In genomic region chr3:87006844-87007439, GRCh38 we compare ENCODE assay signal across 12 cellular contexts. TPM values are rescaled to one million over a fixed set of nuclear protein-coding genes. Genes with fewer than 3 reads are reported as not detected.
DNase-seq lines count a peak whose midpoint lies in the region; ATAC-seq and TF ChIP-seq lines count a peak whose summit lies in the region.
"Had no signal": no experiment of that assay in that cellular context is flagged by ENCODE, and none has a peak within 500 bp of the region (broad histone marks: within the 10 kb centered on the region; RNA-seq: fewer than 3 reads in every experiment).

No MANE protein-coding gene starts in this region.

- H3K27me3 Mint-ChIP-seq in nephron progenitor cell (ENCODE audit: low read depth, poor library complexity) = no peaks in the 10 kb centered on the region
- no peaks in the 10 kb centered on the region for H3K27me3 Mint-ChIP-seq in activated T-cell treated with anti-CD3 and anti-CD28 coated beads, Interleukin-2, amount 50 U/mL, for 72 hours (ENCODE audit: low read depth)
- H3K27me3 Mint-ChIP-seq: activated T-cell treated with anti-CD3 and anti-CD28 coated beads, Interleukin-2, amount 50 U/mL, for 24 hours; naive B cell had no signal

- TF ChIP-seq CTCF in LNCAP (IDR thresholded peaks at IDR 0.05) (peak; percentile 68), cardiac fibroblast (IDR thresholded peaks at IDR 0.05; ENCODE audit: low read depth, low read length) (peak; percentile 57), nephron progenitor cell (IDR thresholded peaks at IDR 0.05) (peak; percentile 32)

- no peak overlapping the region for H3K27ac Mint-ChIP-seq in nephron progenitor cell
- no peak overlapping the region for H3K27ac Mint-ChIP-seq in activated T-cell treated with anti-CD3 and anti-CD28 coated beads, Interleukin-2, amount 50 U/mL, for 72 hours
- H3K27ac Mint-ChIP-seq: activated T-cell treated with anti-CD3 and anti-CD28 coated beads, Interleukin-2, amount 50 U/mL, for 24 hours; naive B cell had no signal

- H3K9me3 Mint-ChIP-seq in nephron progenitor cell = peaks cover 3% of the 10 kb centered on the region
- peaks cover 2 to 5% of the 10 kb centered on the region in 2 donors for H3K9me3 Mint-ChIP-seq in activated T-cell treated with anti-CD3 and anti-CD28 coated beads, Interleukin-2, amount 50 U/mL, for 72 hours

- no peak for ATAC-seq in GM19455 (IDR thresholded peaks at IDR 0.05; ENCODE audit: unreplicated experiment)
- no peak for ATAC-seq in activated T-cell treated with anti-CD3 and anti-CD28 coated beads, Interleukin-2, amount 50 U/mL, for 72 hours (replicated peaks in 1 of 2)

- no peaks in the 10 kb centered on the region for H3K4me1 Mint-ChIP-seq in nephron progenitor cell
- H3K4me1 Mint-ChIP-seq in activated T-cell treated with anti-CD3 and anti-CD28 coated beads, Interleukin-2, amount 50 U/mL, for 72 hours (ENCODE audit: low read depth) = no peaks in the 10 kb centered on the region
- H3K4me1 Mint-ChIP-seq: naive B cell had no signal

- no peaks in the 10 kb centered on the region for H3K36me3 Mint-ChIP-seq in nephron progenitor cell (ENCODE audit: low read depth)
- H3K36me3 Mint-ChIP-seq in activated T-cell treated with anti-CD3 and anti-CD28 coated beads, Interleukin-2, amount 50 U/mL, for 72 hours (ENCODE audit: insufficient read depth in 2 of 2) = no peaks in the 10 kb centered on the region
- H3K36me3 Mint-ChIP-seq: naive B cell had no signal

- DNase-seq in DMS114 treated with DMSO at 0.1 percent for 48 hours (lab: John Stamatoyannopoulos, UW; ENCODE audit: unreplicated experiment) (peak; percentile 39), cardiac fibroblast (ENCODE audit: low read depth in 2 of 2) (peak; percentile 62 to 75), nephron progenitor cell (no peak), NCI-H1105 treated with DMSO at 0.1 percent for 48 hours (lab: John Stamatoyannopoulos, UW) (no peak), COLO829 (ENCODE audit: low spot score) (no peak)
- no peak for DNase-seq in activated T-cell treated with anti-CD3 and anti-CD28 coated beads, Interleukin-2, amount 50 U/mL, for 72 hours
- DNase-seq: activated T-cell treated with anti-CD3 and anti-CD28 coated beads, Interleukin-2, amount 50 U/mL, for 24 hours; naive B cell; stomach had no signal

- H3K4me3 ChIP-seq in cardiac fibroblast (replicated peaks in 1 of 2; ENCODE audit: low read depth in 2 of 2, low read length in 2 of 2) = no peak overlapping the region
- H3K4me3 ChIP-seq: stomach had no signal

- no peak overlapping the region for H3K4me3 Mint-ChIP-seq in nephron progenitor cell
- H3K4me3 Mint-ChIP-seq in activated T-cell treated with anti-CD3 and anti-CD28 coated beads, Interleukin-2, amount 50 U/mL, for 72 hours = no peak overlapping the region
- H3K4me3 Mint-ChIP-seq: activated T-cell treated with anti-CD3 and anti-CD28 coated beads, Interleukin-2, amount 50 U/mL, for 24 hours; naive B cell had no signal

RNA-seq across cellular contexts. Expression of gene VGLL3, which starts 16.0 kb away (rescaled TPM):
- total RNA-seq in activated T-cell treated with anti-CD3 and anti-CD28 coated beads, Interleukin-2, amount 50 U/mL, for 72 hours = not detected
- total RNA-seq: G401 had no signal

Comparison
In these comparisons a context has a peak if more than half of its experiments do, and no peak if none do; other contexts are left out.
1. DNase-seq: peak in DMS114 treated with DMSO at 0.1 percent for 48 hours (single experiment) and cardiac fibroblast (2 of 2); none in nephron progenitor cell (single experiment), NCI-H1105 treated with DMSO at 0.1 percent for 48 hours (single experiment), activated T-cell treated with anti-CD3 and anti-CD28 coated beads, Interleukin-2, amount 50 U/mL, for 72 hours (0 of 2) and COLO829 (single experiment).
2. Peak in every context shown above with its lines, with median percentiles within 50 percentile points of each other: CTCF ChIP-seq.